Comparison of ENCODE assay signal across 12 cellular contexts in the genomic region with DNA sequence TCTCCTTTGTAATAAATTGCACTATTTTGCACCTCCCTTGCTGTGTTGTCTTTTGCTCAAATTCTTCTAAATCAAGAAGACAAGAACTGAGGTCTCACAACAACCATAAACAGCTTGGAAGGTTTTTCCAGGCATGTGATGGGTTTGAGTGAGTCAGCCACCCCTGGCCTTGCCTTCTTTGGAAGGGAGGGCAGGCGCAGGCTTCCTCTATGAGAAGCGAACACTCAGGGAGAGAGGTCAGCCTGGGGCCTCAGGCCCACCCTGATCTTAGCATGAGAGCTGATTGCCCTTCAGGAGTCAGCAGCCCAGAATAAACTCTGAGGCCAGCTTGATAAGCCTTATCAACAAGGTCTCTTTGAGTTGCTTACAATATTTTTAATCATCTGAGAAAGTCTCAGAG. TPM values are rescaled to one million over a fixed set of nuclear protein-coding genes. Genes with fewer than 3 reads are reported as not detected.
DNase-seq lines count a peak whose midpoint lies in the region; ATAC-seq, FAIRE-seq and TF ChIP-seq lines count a peak whose summit lies in the region.
"Had no signal": no experiment of that assay in that cellular context is flagged by ENCODE, and none has a peak within 500 bp of the region (broad histone marks: within the 10 kb centered on the region; RNA-seq: fewer than 3 reads in every experiment).

No MANE protein-coding gene starts in this region.

- no peak for FAIRE-seq in GM12891 (lab: Jason Lieb, UNC)

- H3K4me3 ChIP-seq in Peyer's patch (no peak overlapping the region), fibroblast of pulmonary artery (replicated peaks; ENCODE audit: low read depth, low read length) (no peak overlapping the region), upper lobe of right lung (no peak overlapping the region)
- H3K4me3 ChIP-seq in naive thymus-derived CD4-positive, alpha-beta T cell (ENCODE audit: low read length) = no peak overlapping the region
- H3K4me3 ChIP-seq: thoracic aorta had no signal

- intact Hi-C loops in upper lobe of right lung (cut with DNase I) = no loop called here
- intact Hi-C loops in naive thymus-derived CD4-positive, alpha-beta T cell (cut with micrococcal nuclease) = no loop called here

- no peak overlapping the region for H3K4me3 Mint-ChIP-seq in naive thymus-derived CD4-positive, alpha-beta T cell

- peaks cover 0 to 9% (median 0%) of the 10 kb centered on the region in 11 donors for H3K9me3 Mint-ChIP-seq in naive thymus-derived CD4-positive, alpha-beta T cell

- H3K27me3 Mint-ChIP-seq in naive thymus-derived CD4-positive, alpha-beta T cell = peaks cover 0 to 16% (median 9%) of the 10 kb centered on the region in 5 donors

- CTCF ChIA-PET in naive thymus-derived CD4-positive, alpha-beta T cell (lab: Charles Lee) = no interaction called here

- POLR2A ChIA-PET in naive thymus-derived CD4-positive, alpha-beta T cell (lab: Charles Lee) = no interaction called here

- H3K27ac Mint-ChIP-seq in naive thymus-derived CD4-positive, alpha-beta T cell = no peak overlapping the region

- TF ChIP-seq POLR2A in Peyer's patch (IDR thresholded peaks at IDR 0.05) (no peak), GM12891 (IDR thresholded peaks at IDR 0.05; ENCODE audit: low read depth, low read length) (no peak)

- no peaks in the 10 kb centered on the region for H3K36me3 Mint-ChIP-seq in naive thymus-derived CD4-positive, alpha-beta T cell

- H3K27me3 ChIP-seq in Peyer's patch (no peaks in the 10 kb centered on the region), upper lobe of right lung (no peaks in the 10 kb centered on the region)
- no peaks in the 10 kb centered on the region for H3K27me3 ChIP-seq in naive thymus-derived CD4-positive, alpha-beta T cell (ENCODE audit: control insufficient read depth in 2 of 2, insufficient read depth in 2 of 2, low read length in 2 of 2)

- no peak for DNase-seq in Peyer's patch
- peak; percentile 69 for DNase-seq in fibroblast of pulmonary artery (ENCODE audit: low read depth)
- peak; percentile 37 for DNase-seq in myocyte (ENCODE audit: low read depth)
- no peak for DNase-seq in upper lobe of right lung
- no peak for DNase-seq in OCI-M2 (lab: John Stamatoyannopoulos, UW; ENCODE audit: unreplicated experiment)
- no peak for DNase-seq in GM12891 (ENCODE audit: insufficient read length, low spot score)
- DNase-seq in naive thymus-derived CD4-positive, alpha-beta T cell = no peak
- DNase-seq: NCI-H2227 treated with DMSO at 0.1 percent for 48 hours had no signal

- H3K36me3 ChIP-seq in Peyer's patch (no peaks in the 10 kb centered on the region), upper lobe of right lung (no peaks in the 10 kb centered on the region)
- H3K36me3 ChIP-seq in naive thymus-derived CD4-positive, alpha-beta T cell (ENCODE audit: control insufficient read depth in 2 of 3, insufficient read depth in 3 of 3, low read length in 3 of 3) = no peaks in the 10 kb centered on the region
- H3K36me3 ChIP-seq: thoracic aorta had no signal

- H3K27ac ChIP-seq in Peyer's patch = peak overlapping the region in 3 of 4 donors; percentile 17 to 78 (median 21)
- H3K27ac ChIP-seq in upper lobe of right lung = peak overlapping the region; percentile 77
- H3K27ac ChIP-seq in naive thymus-derived CD4-positive, alpha-beta T cell (ENCODE audit: low read depth, low read length) = no peak overlapping the region
- H3K27ac ChIP-seq: KMS-11, thoracic aorta had no signal

- H3K4me1 Mint-ChIP-seq in naive thymus-derived CD4-positive, alpha-beta T cell = no peaks in the 10 kb centered on the region

- ATAC-seq in upper lobe of right lung (peak; percentile 27), HG02678 (IDR thresholded peaks at IDR 0.05; ENCODE audit: unreplicated experiment) (no peak)
- no peak for ATAC-seq in naive thymus-derived CD4-positive, alpha-beta T cell
- ATAC-seq: activated CD4-positive, CD25-positive, alpha-beta regulatory T cell treated with anti-CD3 and anti-CD28 coated beads, Interleukin-2, amount 50 U/mL, for 24 hours had no signal

- H3K9me3 ChIP-seq in Peyer's patch = no peaks in the 10 kb centered on the region
- no peaks in the 10 kb centered on the region for H3K9me3 ChIP-seq in upper lobe of right lung
- no peaks in the 10 kb centered on the region for H3K9me3 ChIP-seq in naive thymus-derived CD4-positive, alpha-beta T cell (ENCODE audit: control insufficient read depth in 2 of 3, low read length in 3 of 3)
- H3K9me3 ChIP-seq: thoracic aorta had no signal

- H3K4me1 ChIP-seq in Peyer's patch (peaks cover 0 to 8% (median 0%) of the 10 kb centered on the region in 4 donors), upper lobe of right lung (peaks cover 31% of the 10 kb centered on the region)
- H3K4me1 ChIP-seq in naive thymus-derived CD4-positive, alpha-beta T cell (ENCODE audit: control insufficient read depth in 2 of 2, insufficient read depth in 2 of 2, low read length in 2 of 2) = no peaks in the 10 kb centered on the region

- TF ChIP-seq CTCF in Peyer's patch (IDR thresholded peaks at IDR 0.05) = no peak
- no peak for TF ChIP-seq CTCF in fibroblast of pulmonary artery (IDR thresholded peaks at IDR 0.05; ENCODE audit: low read length, missing control alignments)
- no peak for TF ChIP-seq CTCF in upper lobe of right lung (IDR thresholded peaks at IDR 0.05)

TF ChIP-seq in GM12891, 5 proteins besides CTCF, POLR2A, EP300 and RAD21:
- TF ChIP-seq PAX5 (IDR thresholded peaks at IDR 0.05; ENCODE audit: insufficient read depth, low read length, severe bottlenecking) (no peak), SPI1 (IDR thresholded peaks at IDR 0.05; ENCODE audit: low read depth, low read length) (no peak), POLR2AphosphoS5 (IDR thresholded peaks at IDR 0.05; ENCODE audit: low read depth, low read length) (no peak), TAF1 (IDR thresholded peaks at IDR 0.05; ENCODE audit: low read depth, low read length) (no peak), POU2F2 (IDR thresholded peaks at IDR 0.05; ENCODE audit: low read depth, low read length) (no peak)

RNA-seq across cellular contexts. Expression of gene S1PR3, which starts 31.6 kb away (rescaled TPM):
- total RNA-seq in Peyer's patch (1 to 10 TPM; 1.9 to 6.7 (median 4.3) TPM), myocyte (0.70 and 1.3 TPM in 2 replicates), upper lobe of right lung (10.2 TPM)
- 0.87 TPM for polyA plus RNA-seq in myocyte (2012)
- 0.03 TPM for polyA plus RNA-seq in GM12891 (2012; ENCODE audit: low read depth, missing spikeins)
- 10 to 100 TPM in 1 of 5 experiments, under 1 TPM in 2, not detected in 2; 0.19 to 26.0 (median 0.22) TPM for total RNA-seq in naive thymus-derived CD4-positive, alpha-beta T cell
- polyA plus RNA-seq in naive thymus-derived CD4-positive, alpha-beta T cell = not detected

Comparison
In these comparisons a context has a peak if more than half of its experiments do, and no peak if none do; other contexts are left out.
1. DNase-seq: peak in fibroblast of pulmonary artery (single experiment) and myocyte (single experiment); none in Peyer's patch (0 of 3), upper lobe of right lung (single experiment), OCI-M2 (single experiment), GM12891 (single experiment) and naive thymus-derived CD4-positive, alpha-beta T cell (0 of 9).